ENCODE assay signal across 14 cellular contexts in the genomic region with DNA sequence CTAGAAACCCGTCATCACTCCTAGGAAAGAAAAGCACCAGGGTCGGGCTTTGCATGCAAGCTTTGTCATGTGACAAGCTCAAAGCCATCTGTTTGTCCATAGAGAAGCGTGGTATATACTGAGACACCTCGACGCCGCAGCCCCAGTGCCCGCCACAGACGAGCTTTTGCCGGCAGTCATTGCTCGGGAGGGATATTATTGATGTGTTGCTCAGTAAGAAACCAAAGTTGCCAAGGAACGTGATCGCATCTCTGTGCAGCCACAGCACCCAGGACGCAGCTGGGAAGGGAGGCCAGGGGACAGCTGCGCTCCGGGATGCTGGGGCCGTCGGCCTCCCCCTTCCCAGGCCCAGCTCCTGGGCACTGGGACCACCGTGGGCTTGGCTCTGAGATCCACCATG.
A peak's percentile ranks its signal among the peaks of the same experiment; 100 is the strongest.
DNase-seq lines count a peak whose midpoint lies in the region; ATAC-seq, FAIRE-seq and TF ChIP-seq lines count a peak whose summit lies in the region.
"Had no signal": no experiment of that assay in that cellular context is flagged by ENCODE, and none has a peak within 500 bp of the region (broad histone marks: within the 10 kb centered on the region; RNA-seq: fewer than 3 reads in every experiment).

No MANE protein-coding gene starts in this region.

- H3K4me3 ChIP-seq in BLaER1 treated with 17β-estradiol and CSF1 and Interleukin-3, amounts not matched to agents 10 nM and 100 nM: peak overlapping the region in 2 of 10 experiments; percentile 34 to 40; a peak in 3 of 20 replicates
- H3K4me3 ChIP-seq: testis had no signal

- peaks cover 0 to 15% (median 0%) of the 10 kb centered on the region in 11 experiments; a peak in 1 of 22 replicates for H4K20me1 ChIP-seq in BLaER1 treated with 17β-estradiol and CSF1 and Interleukin-3, amounts not matched to agents 10 nM and 100 nM

- peaks cover 5 to 16% (median 12%) of the 10 kb centered on the region in 11 experiments; a peak in 18 of 22 replicates for H3K9me3 ChIP-seq in BLaER1 treated with 17β-estradiol and CSF1 and Interleukin-3, amounts not matched to agents 10 nM and 100 nM (replicated peaks in 1 of 11)
- H3K9me3 ChIP-seq: testis had no signal

- H3K9ac ChIP-seq in BLaER1 treated with 17β-estradiol and CSF1 and Interleukin-3, amounts not matched to agents 10 nM and 100 nM: peak overlapping the region in 2 of 11 experiments; percentile 52 to 60; a peak in 3 of 22 replicates

- ATAC-seq in left cardiac atrium (no peak), HG02852 (IDR thresholded peaks at IDR 0.05; ENCODE audit: unreplicated experiment) (no peak), GM19452 (IDR thresholded peaks at IDR 0.05; ENCODE audit: unreplicated experiment) (no peak)

- peak; percentile 4 for DNase-seq in ELF-1 (ENCODE audit: low read depth, low spot score)
- peak; percentile 8 for DNase-seq in left cardiac atrium
- peak; percentile 64 for DNase-seq in posterior vena cava (ENCODE audit: low spot score)
- DNase-seq in LoVo (ENCODE audit: low spot score): no peak
- no peak for DNase-seq in GM12892 (ENCODE audit: insufficient read length)
- DNase-seq: activated CD4-positive, alpha-beta T cell treated with anti-CD3 and anti-CD28 coated beads for 1 hour; DND-41; hippocampal formation; kidney glomerular epithelial cell; NCI-H345; testis had no signal

- peak overlapping the region; percentile 61 to 99 (median 89); a peak in 20 of 22 replicates for H3K4me2 ChIP-seq in BLaER1 treated with 17β-estradiol and CSF1 and Interleukin-3, amounts not matched to agents 10 nM and 100 nM

- no peak overlapping the region for H3K27ac ChIP-seq in BLaER1 treated with 17β-estradiol and CSF1 and Interleukin-3, amounts not matched to agents 10 nM and 100 nM
- H3K27ac ChIP-seq: testis had no signal

- no peak for TF ChIP-seq POLR2A in GM12892 (IDR thresholded peaks at IDR 0.05; ENCODE audit: low read depth, low read length)

- no peak for FAIRE-seq in GM12892 (lab: Jason Lieb, UNC)

- peaks cover 25 to 66% (median 59%) of the 10 kb centered on the region in 10 experiments for H3K4me1 ChIP-seq in BLaER1 treated with 17β-estradiol and CSF1 and Interleukin-3, amounts not matched to agents 10 nM and 100 nM

- H3K27me3 ChIP-seq in BLaER1 treated with 17β-estradiol and CSF1 and Interleukin-3, amounts not matched to agents 10 nM and 100 nM: peaks cover 0 to 49% (median 15%) of the 10 kb centered on the region in 11 experiments; a peak in 18 of 22 replicates
- H3K27me3 ChIP-seq: testis had no signal

- H3K36me3 ChIP-seq in BLaER1 treated with 17β-estradiol and CSF1 and Interleukin-3, amounts not matched to agents 10 nM and 100 nM: no peaks in the 10 kb centered on the region; a peak in 1 of 22 replicates

- intact Hi-C loops in left cardiac atrium (cut with DNase I): loop anchor here in 1 of 2 donors (10.0 kb wide), 1 partner anchor 95 kb away; the partner anchor contains the start of gene CDKN1C
- intact Hi-C loops in posterior vena cava (cut with DNase I): no loop called here

Comparison
In these comparisons a context has a peak if more than half of its experiments do, and no peak if none do; other contexts are left out.
1. DNase-seq: peak in ELF-1 (single experiment), left cardiac atrium (single experiment) and posterior vena cava (single experiment); none in LoVo (single experiment) and GM12892 (single experiment).